Comparison of ENCODE assay signal across 8 cellular contexts in the genomic region with DNA sequence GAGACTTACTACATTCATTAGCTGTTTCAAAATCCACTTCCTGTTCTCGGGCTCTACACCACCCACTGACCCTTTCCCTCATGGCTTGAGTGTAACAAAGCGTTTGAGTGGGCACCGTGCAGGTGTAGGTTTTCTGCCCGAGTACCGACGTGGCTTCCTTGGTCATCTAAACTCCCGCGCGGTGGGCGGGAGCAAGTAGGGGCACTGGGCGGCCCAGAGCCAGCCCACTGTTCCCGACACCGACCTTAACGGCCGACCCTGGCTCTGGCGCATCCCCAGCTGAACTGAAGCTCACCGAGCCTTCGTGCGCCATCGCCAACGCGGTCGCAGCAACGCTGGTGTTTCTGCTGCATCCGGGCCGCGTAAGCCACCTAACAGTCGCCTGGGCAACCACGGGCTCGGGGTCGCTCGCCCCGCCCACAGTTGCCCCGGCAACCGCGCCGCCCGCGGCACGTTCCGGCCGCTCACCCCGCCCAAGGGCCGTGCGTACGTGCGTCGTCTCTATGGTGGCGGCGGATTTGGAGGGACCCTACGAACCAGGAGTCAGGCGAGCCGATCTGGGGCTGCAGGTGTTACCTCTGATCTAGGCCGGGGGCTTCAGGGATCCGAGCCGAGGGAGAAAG. TPM values are rescaled to one million over a fixed set of nuclear protein-coding genes. Genes with fewer than 3 reads are reported as not detected.
A peak's percentile ranks its signal among the peaks of the same experiment; 100 is the strongest.
DNase-seq lines count a peak whose midpoint lies in the region; ATAC-seq and TF ChIP-seq lines count a peak whose summit lies in the region.

A gene (minus strand): TSS at position 372 of the 623 bp plus-strand sequence. CDS start 59 bp downstream, at position 313.
A gene with protein sequence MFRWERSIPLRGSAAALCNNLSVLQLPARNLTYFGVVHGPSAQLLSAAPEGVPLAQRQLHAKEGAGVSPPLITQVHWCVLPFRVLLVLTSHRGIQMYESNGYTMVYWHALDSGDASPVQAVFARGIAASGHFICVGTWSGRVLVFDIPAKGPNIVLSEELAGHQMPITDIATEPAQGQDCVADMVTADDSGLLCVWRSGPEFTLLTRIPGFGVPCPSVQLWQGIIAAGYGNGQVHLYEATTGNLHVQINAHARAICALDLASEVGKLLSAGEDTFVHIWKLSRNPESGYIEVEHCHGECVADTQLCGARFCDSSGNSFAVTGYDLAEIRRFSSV (plus strand): TSS at position 483 of the 623 bp plus-strand sequence. CDS start 424 bp downstream, outside the sequence.

- H4K8ac ChIP-seq in IMR-90 (ENCODE audit: low read depth in 2 of 2, low read length in 2 of 2), result peak within 1 kb of the TSS; percentile 75 to 86

- H2AFZ ChIP-seq in IMR-90 (replicated peaks; ENCODE audit: low read length, poor library complexity), result peak within 1 kb of the TSS; percentile 98
- peak within 1 kb of the TSS; percentile 63; the same call in 1 of the 2 replicates for H2AFZ ChIP-seq in OCI-LY3 (ENCODE audit: low read depth, low read length)

- H3K9ac ChIP-seq in IMR-90 (ENCODE audit: low read depth, low read length), result peak within 1 kb of the TSS; percentile 52
- H3K9ac ChIP-seq in OCI-LY3 (ENCODE audit: low read length), result peak within 1 kb of the TSS; percentile 76
- H3K9ac ChIP-seq in muscle layer of colon (ENCODE audit: low read length), result peak within 1 kb of the TSS; percentile 61

- WGBS in IMR-90 (ENCODE audit: extremely low coverage in 2 of 2, insufficient read length in 1 of 2), 2 experiments, result 1% methylated on average over 39 of the region's 56 CpGs; no CpG with 5 or more reads in 1 of the 2 experiments

- H3K4me3 ChIP-seq in IMR-90 (ENCODE audit: insufficient read depth, low read depth, low read length), result peak within 1 kb of the TSS; percentile 76
- peak within 1 kb of the TSS; percentile 88 for H3K4me3 ChIP-seq in OCI-LY3 (ENCODE audit: low read length)
- peak within 1 kb of the TSS; percentile 66 for H3K4me3 ChIP-seq in epithelial cell of proximal tubule (ENCODE audit: low read depth, low read length)
- H3K4me3 ChIP-seq in muscle layer of colon (ENCODE audit: low read depth in 1 of 2, low read length in 2 of 2), result peak within 1 kb of the TSS; percentile 55 to 90

- DNase-seq in DMS 273 treated with DMSO at 0.1 percent for 48 hours (lab: John Stamatoyannopoulos, UW) (peak; percentile 74), IMR-90 (peak; percentile 82), activated T-cell treated with anti-CD3 and anti-CD28 coated beads for 4 hours (peak; percentile 86), epithelial cell of proximal tubule (ENCODE audit: low read depth) (no peak)
- peak; percentile 77 for DNase-seq in stimulated activated CD8-positive, alpha-beta memory T cell treated with anti-CD3 and anti-CD28 coated beads, Interleukin-7, amount 100 ng/mL, for 24 hours (ENCODE audit: low read depth)

- BruUV-seq in IMR-90 (replicated peaks; lab: Mats Ljungman, UMichigan), result no TSS peak

- H3K9me1 ChIP-seq in IMR-90 (ENCODE audit: insufficient read depth, low read length), result peaks cover 7% of the 10 kb centered on the region

- H4K5ac ChIP-seq in IMR-90 (ENCODE audit: low read depth, low read length), result peak within 1 kb of the TSS; percentile 54

- TF ChIP-seq RAD21 in IMR-90 (IDR thresholded peaks at IDR 0.05; ENCODE audit: low read length), result no peak

- H2AK9ac ChIP-seq in IMR-90 (replicated peaks; ENCODE audit: low read depth, low read length, poor library complexity), result peak within 1 kb of the TSS; percentile 96

- CTCF ChIA-PET in IMR-90 (lab: Yijun Ruan, JAX), result interaction anchor here (0.7 kb wide), 1 partner anchor 110 kb away, joined by 3 read pairs; no protein-coding TSS in a partner anchor

- peak within 1 kb of the TSS; percentile 40; the same call in 1 of the 2 replicates for H3K14ac ChIP-seq in IMR-90 (replicated peaks; ENCODE audit: low read depth, low read length)

- H2BK5ac ChIP-seq in IMR-90 (ENCODE audit: low read depth, low read length, poor library complexity, severe bottlenecking), result peak within 1 kb of the TSS; percentile 16

- no peaks in the 10 kb centered on the region for H3K79me2 ChIP-seq in OCI-LY3 (ENCODE audit: low read length)

- H3K79me1 ChIP-seq in IMR-90 (ENCODE audit: low read depth in 1 of 2, low read length in 2 of 2), result peaks cover 2 to 8% of the 10 kb centered on the region in 2 experiments; a peak in 2 of 4 replicates

- in situ Hi-C loops in IMR-90 (cut with MboI; ENCODE audit: low sequenced_read_pairs), result no loop called here

- peak within 1 kb of the TSS; percentile 71; the same call in 1 of the 2 replicates for H2AK5ac ChIP-seq in IMR-90 (ENCODE audit: low read depth, low read length)

- peak; percentile 61 for TF ChIP-seq POLR2A in IMR-90 (IDR thresholded peaks at IDR 0.05; ENCODE audit: low read depth, low read length)

- POLR2A ChIA-PET in IMR-90 (lab: Charles Lee; ENCODE audit: unreplicated experiment), result no interaction called here

- H2BK20ac ChIP-seq in IMR-90 (ENCODE audit: low read depth, low read length), result no peak within 1 kb of the TSS

- H3K18ac ChIP-seq in IMR-90 (ENCODE audit: low read depth, low read length), result peak within 1 kb of the TSS; percentile 7; the same call in 1 of the 2 replicates

- dilution Hi-C loops in IMR-90 (cut with HindIII; ENCODE audit: low sequenced_read_pairs, unreplicated experiment), result no loop called here

- peak within 1 kb of the TSS; percentile 43; the same call in 1 of the 2 replicates for H4K91ac ChIP-seq in IMR-90 (ENCODE audit: insufficient read depth, low read depth, low read length)

- no peak for TF ChIP-seq CTCF in IMR-90 (conservative IDR thresholded peaks at IDR 0.05; ENCODE audit: low read depth, low read length)
- no peak for TF ChIP-seq CTCF in OCI-LY3 (IDR thresholded peaks at IDR 0.05; ENCODE audit: low read depth, low read length)
- no peak for TF ChIP-seq CTCF in epithelial cell of proximal tubule (conservative IDR thresholded peaks at IDR 0.05; ENCODE audit: low read depth, low read length)

- H3K27me3 ChIP-seq in IMR-90 (ENCODE audit: control insufficient read depth, insufficient read depth, low read length) (no peaks in the 10 kb centered on the region; the same call in 1 of the 2 replicates), OCI-LY3 (ENCODE audit: low read depth, low read length) (no peaks in the 10 kb centered on the region), muscle layer of colon (ENCODE audit: control insufficient read depth in 1 of 2, insufficient read depth in 2 of 2, low read length in 2 of 2) (no peaks in the 10 kb centered on the region)

- ATAC-seq in GM21529 (IDR thresholded peaks at IDR 0.05; ENCODE audit: unreplicated experiment) (peak; percentile 92), IMR-90 (ENCODE audit: low read depth) (peak; percentile 96)

- intact Hi-C loops in IMR-90 (cut with micrococcal nuclease), result no loop called here

- H3K27ac ChIP-seq in IMR-90 (ENCODE audit: insufficient read depth, low read length) (peak within 1 kb of the TSS; percentile 27; the same call in 1 of the 2 replicates), OCI-LY3 (ENCODE audit: low read length) (peak within 1 kb of the TSS; percentile 68), muscle layer of colon (ENCODE audit: low read depth, low read length) (peak within 1 kb of the TSS; percentile 63)

- H3K36me3 ChIP-seq in IMR-90 (ENCODE audit: control insufficient read depth, insufficient read depth, low read length) (peaks cover 16% of the 10 kb centered on the region), OCI-LY3 (replicated peaks; ENCODE audit: low read depth, low read length) (peaks cover 24% of the 10 kb centered on the region), muscle layer of colon (ENCODE audit: insufficient read depth, low read length) (peaks cover under 1% of the 10 kb centered on the region)

- no peaks in the 10 kb centered on the region for H3K9me3 ChIP-seq in IMR-90 (ENCODE audit: control insufficient read depth, insufficient read depth, low read length)
- no peaks in the 10 kb centered on the region for H3K9me3 ChIP-seq in OCI-LY3 (ENCODE audit: insufficient read depth, low read length)
- H3K9me3 ChIP-seq in muscle layer of colon (ENCODE audit: low read length), result no peaks in the 10 kb centered on the region

- no peak within 1 kb of the TSS; the same call in 2 of the 3 replicates for H2BK15ac ChIP-seq in IMR-90 (ENCODE audit: low read depth, low read length)

- peak within 1 kb of the TSS; percentile 59 for H3K4ac ChIP-seq in IMR-90 (ENCODE audit: low read depth, low read length)

- H4K20me1 ChIP-seq in IMR-90 (ENCODE audit: insufficient read depth, low read length), result no peaks in the 10 kb centered on the region
- no peaks in the 10 kb centered on the region for H4K20me1 ChIP-seq in OCI-LY3 (ENCODE audit: insufficient read depth, low read length)

- H2BK120ac ChIP-seq in IMR-90 (ENCODE audit: low read depth, low read length), result no peak within 1 kb of the TSS

- peak within 1 kb of the TSS; percentile 84; the same call in 1 of the 2 replicates for H3K23ac ChIP-seq in IMR-90 (ENCODE audit: low read depth, low read length)

- peak within 1 kb of the TSS; percentile 99 for H3K4me2 ChIP-seq in IMR-90 (ENCODE audit: low read depth, low read length)
- H3K4me2 ChIP-seq in OCI-LY3 (ENCODE audit: low read length), result peak within 1 kb of the TSS; percentile 98

- no peak within 1 kb of the TSS for H3K56ac ChIP-seq in IMR-90 (ENCODE audit: extremely low read depth, insufficient read depth, low read length)

- H3K4me1 ChIP-seq in IMR-90 (ENCODE audit: control insufficient read depth, insufficient read depth, low read length) (peaks cover 3% of the 10 kb centered on the region), OCI-LY3 (ENCODE audit: low read length) (peaks cover 32% of the 10 kb centered on the region), muscle layer of colon (ENCODE audit: insufficient read depth, low read length) (peaks cover 3% of the 10 kb centered on the region)

TF ChIP-seq in IMR-90, 13 proteins besides CTCF, POLR2A, EP300 and RAD21 (continues in another document):
- TF ChIP-seq CEBPB (IDR thresholded peaks at IDR 0.05; ENCODE audit: low read depth, low read length) (no peak), MAFK (IDR thresholded peaks at IDR 0.05; ENCODE audit: low read depth, low read length) (no peak), MAZ (IDR thresholded peaks at IDR 0.05; ENCODE audit: borderline replicate concordance, low read depth, low read length) (peak; percentile 93)

RNA-seq across cellular contexts. Expression of the first gene that starts in this region (rescaled TPM):
- total RNA-seq in IMR-90 (2012; rRNA removed) (under 0.01 and 0.18 TPM in 2 replicates), epithelial cell of proximal tubule (2.7 and 4.1 TPM in 2 replicates)
- 0.26 and 0.74 TPM in 2 replicates for polyA plus RNA-seq in IMR-90 (2012; rRNA removed)
- 0.55 and 0.91 TPM in 2 replicates for polyA plus RNA-seq in IMR-90 (2012; cell fraction: cytosol; rRNA removed)
- polyA plus RNA-seq in IMR-90 (2012; cell fraction: nucleus; rRNA removed; ENCODE audit: low replicate concordance), result 0.39 and 0.88 TPM in 2 replicates

RNA-seq across cellular contexts. Expression of the second gene that starts in this region (rescaled TPM):
- total RNA-seq in IMR-90 (2012; rRNA removed) (43.6 and 57.2 TPM in 2 replicates), epithelial cell of proximal tubule (45.1 and 61.7 TPM in 2 replicates)
- polyA plus RNA-seq in IMR-90 (2012; rRNA removed), result 47.2 and 47.9 TPM in 2 replicates
- polyA plus RNA-seq in IMR-90 (2012; cell fraction: cytosol; rRNA removed), result 39.3 and 56.6 TPM in 2 replicates
- 28.5 and 62.3 TPM in 2 replicates for polyA plus RNA-seq in IMR-90 (2012; cell fraction: nucleus; rRNA removed; ENCODE audit: low replicate concordance)
